ENCODE assay signal across 23 cellular contexts in genomic region chr1:2454227-2454626, GRCh38.
"Had no signal": no experiment of that assay in that cellular context is flagged by ENCODE, and none has a peak within 500 bp of the region (broad histone marks: within the 10 kb centered on the region; RNA-seq: fewer than 3 reads in every experiment).

No MANE protein-coding gene starts in this region.

- H3K36me3 ChIP-seq: brain microvascular endothelial cell had no signal

- H3K27ac ChIP-seq: brain microvascular endothelial cell, KMS-11 had no signal

- H3K4me2 ChIP-seq: KMS-11 had no signal

- H3K9ac ChIP-seq: KMS-11 had no signal

- DNase-seq: activated B cell treated with CpG ODN at 0.5 μM for 24 hours; activated CD4-positive, alpha-beta memory T cell treated with anti-CD3 and anti-CD28 coated beads for 36 hours; activated CD4-positive, alpha-beta T cell treated with anti-CD3 and anti-CD28 coated beads, Interleukin-2, amount 10 ng/mL, durations not matched to agents 7 days and 5 days; activated CD8-positive, alpha-beta memory T cell treated with anti-CD3 and anti-CD28 coated beads for 24 hours; activated gamma-delta T cell; activated naive CD4-positive, alpha-beta T cell treated with anti-CD3 and anti-CD28 coated beads for 36 hours; activated T-cell treated with anti-CD3 and anti-CD28 coated beads, Interleukin-2, amount 50 U/mL, for 48 hours; amygdala; brain microvascular endothelial cell; caudate nucleus; NCI-H1092; NCI-H1417 treated with DMSO at 0.1 percent for 48 hours; NCI-H1694; NCI-H2029; NCI-H345; NCI-H510A treated with DMSO at 0.1 percent for 48 hours; NCI-H69; NK-92 treated with Interleukin-12 subunit alpha and Interleukin-12 subunit beta, amount 100 ng/mL, for 24 hours; SIG-M5; T-helper 17 cell; T-helper 9 cell had no signal

- H3K27me3 ChIP-seq: brain microvascular endothelial cell had no signal

- ATAC-seq: activated T-helper 17 cell treated with anti-CD3 and anti-CD28 coated beads, Interleukin-2, amount 50 U/mL, for 72 hours; T-helper 17 cell had no signal
